Comparison of ENCODE assay signal across 8 cellular contexts in the genomic region with DNA sequence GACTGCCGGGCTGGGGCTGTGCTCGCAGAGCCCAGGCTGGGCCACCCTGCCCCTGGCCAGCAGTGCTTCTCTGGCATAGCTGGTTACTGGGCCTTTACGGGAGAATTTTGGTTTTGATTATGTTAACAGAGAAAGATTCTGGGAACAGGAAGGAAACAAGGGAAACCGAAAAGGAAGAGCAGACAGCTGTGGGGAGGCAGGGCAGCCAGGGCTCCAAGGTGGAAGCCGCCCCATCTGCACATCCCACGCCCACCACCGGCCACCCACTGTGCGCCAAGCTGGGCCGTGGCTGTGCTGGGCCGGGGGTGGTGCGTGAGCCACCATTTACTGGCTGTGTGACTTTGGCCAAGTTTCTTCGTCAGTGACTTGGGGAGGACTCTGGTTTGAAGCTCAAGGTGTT. TPM values are rescaled to one million over a fixed set of nuclear protein-coding genes. Genes with fewer than 3 reads are reported as not detected.
DNase-seq lines count a peak whose midpoint lies in the region; ATAC-seq and TF ChIP-seq lines count a peak whose summit lies in the region.

No MANE protein-coding gene starts in this region.

- H3K9me3 Mint-ChIP-seq in activated naive CD4-positive, alpha-beta T cell treated with anti-CD3 and anti-CD28 coated beads, Interleukin-2, amount 10 ng/mL, durations not matched to agents 7 days and 5 days: no peaks in the 10 kb centered on the region
- H3K9me3 Mint-ChIP-seq in progenitor cell of endocrine pancreas (ENCODE audit: low read depth): peaks cover 10% of the 10 kb centered on the region

- H3K4me3 Mint-ChIP-seq in activated naive CD4-positive, alpha-beta T cell treated with anti-CD3 and anti-CD28 coated beads, Interleukin-2, amount 10 ng/mL, durations not matched to agents 7 days and 5 days: peak overlapping the region; percentile 98
- H3K4me3 Mint-ChIP-seq in progenitor cell of endocrine pancreas (ENCODE audit: low read depth): no peak overlapping the region

- no peaks in the 10 kb centered on the region for H3K27me3 Mint-ChIP-seq in activated naive CD4-positive, alpha-beta T cell treated with anti-CD3 and anti-CD28 coated beads, Interleukin-2, amount 10 ng/mL, durations not matched to agents 7 days and 5 days
- peaks cover 3% of the 10 kb centered on the region for H3K27me3 Mint-ChIP-seq in progenitor cell of endocrine pancreas

- no peak for TF ChIP-seq CTCF in 22Rv1 (IDR thresholded peaks at IDR 0.05)
- TF ChIP-seq CTCF in progenitor cell of endocrine pancreas (IDR thresholded peaks at IDR 0.05; ENCODE audit: unreplicated experiment): no peak

- peak overlapping the region; percentile 99 for H3K27ac Mint-ChIP-seq in activated naive CD4-positive, alpha-beta T cell treated with anti-CD3 and anti-CD28 coated beads, Interleukin-2, amount 10 ng/mL, durations not matched to agents 7 days and 5 days
- H3K27ac Mint-ChIP-seq in progenitor cell of endocrine pancreas: no peak overlapping the region

- CTCF ChIA-PET in activated naive CD4-positive, alpha-beta T cell treated with anti-CD3 and anti-CD28 coated beads, Interleukin-2, amount 10 ng/mL, durations not matched to agents 7 days and 5 days (lab: Charles Lee): interaction anchor here (0.7 to 2.4 kb wide), 5 partner anchors 15 to 141 kb away, joined by 3 to 8 read pairs (median 3); no protein-coding TSS in a partner anchor

- no peak for DNase-seq in activated naive CD4-positive, alpha-beta T cell treated with anti-CD3 and anti-CD28 coated beads, Interleukin-2, amount 10 ng/mL, durations not matched to agents 7 days and 5 days
- DNase-seq in lung microvascular endothelial cell (ENCODE audit: low read depth in 2 of 2): peak; percentile 41 to 61
- DNase-seq in progenitor cell of endocrine pancreas (ENCODE audit: low spot score, unreplicated experiment): no peak
- DNase-seq in NCI-H1417 (lab: John Stamatoyannopoulos, UW): no peak
- DNase-seq in NAMALWA (ENCODE audit: low spot score): no peak

- peaks cover 70% of the 10 kb centered on the region for H3K4me1 Mint-ChIP-seq in activated naive CD4-positive, alpha-beta T cell treated with anti-CD3 and anti-CD28 coated beads, Interleukin-2, amount 10 ng/mL, durations not matched to agents 7 days and 5 days
- H3K4me1 Mint-ChIP-seq in progenitor cell of endocrine pancreas (ENCODE audit: low read depth): peaks cover 7% of the 10 kb centered on the region

- peak overlapping the region; percentile 88 for H3K27ac ChIP-seq in 22Rv1

- H3K36me3 Mint-ChIP-seq in activated naive CD4-positive, alpha-beta T cell treated with anti-CD3 and anti-CD28 coated beads, Interleukin-2, amount 10 ng/mL, durations not matched to agents 7 days and 5 days: peaks cover 41% of the 10 kb centered on the region
- H3K36me3 Mint-ChIP-seq in progenitor cell of endocrine pancreas (ENCODE audit: insufficient read depth): peaks cover 6% of the 10 kb centered on the region

- ATAC-seq in GM21529 (IDR thresholded peaks at IDR 0.05; ENCODE audit: unreplicated experiment) (peak; percentile 13), GM21423 (IDR thresholded peaks at IDR 0.05; ENCODE audit: unreplicated experiment) (no peak)

RNA-seq across cellular contexts. Expression of a gene that starts 20.1 kb away (rescaled TPM):
- total RNA-seq in lung microvascular endothelial cell (12.2 and 14.5 TPM in 2 replicates), progenitor cell of endocrine pancreas (67.7 and 70.8 TPM in 2 replicates)

RNA-seq across cellular contexts. Expression of a gene that starts 30.7 kb away (rescaled TPM):
- total RNA-seq in lung microvascular endothelial cell (129 and 156 TPM in 2 replicates), progenitor cell of endocrine pancreas (249 and 271 TPM in 2 replicates)

RNA-seq across cellular contexts. Expression of a gene that starts 56.8 kb away (rescaled TPM):
- total RNA-seq in lung microvascular endothelial cell (58.4 and 70.6 TPM in 2 replicates), progenitor cell of endocrine pancreas (21.2 and 26.3 TPM in 2 replicates)

Comparison
In these comparisons a context has a peak if more than half of its experiments do, and no peak if none do; other contexts are left out.
1. DNase-seq: peak in lung microvascular endothelial cell (2 of 2); none in activated naive CD4-positive, alpha-beta T cell treated with anti-CD3 and anti-CD28 coated beads, Interleukin-2, amount 10 ng/mL, durations not matched to agents 7 days and 5 days (single experiment), progenitor cell of endocrine pancreas (single experiment), NCI-H1417 (0 of 3) and NAMALWA (single experiment).